Comparison of ENCODE assay signal across 8 cellular contexts in the genomic region with DNA sequence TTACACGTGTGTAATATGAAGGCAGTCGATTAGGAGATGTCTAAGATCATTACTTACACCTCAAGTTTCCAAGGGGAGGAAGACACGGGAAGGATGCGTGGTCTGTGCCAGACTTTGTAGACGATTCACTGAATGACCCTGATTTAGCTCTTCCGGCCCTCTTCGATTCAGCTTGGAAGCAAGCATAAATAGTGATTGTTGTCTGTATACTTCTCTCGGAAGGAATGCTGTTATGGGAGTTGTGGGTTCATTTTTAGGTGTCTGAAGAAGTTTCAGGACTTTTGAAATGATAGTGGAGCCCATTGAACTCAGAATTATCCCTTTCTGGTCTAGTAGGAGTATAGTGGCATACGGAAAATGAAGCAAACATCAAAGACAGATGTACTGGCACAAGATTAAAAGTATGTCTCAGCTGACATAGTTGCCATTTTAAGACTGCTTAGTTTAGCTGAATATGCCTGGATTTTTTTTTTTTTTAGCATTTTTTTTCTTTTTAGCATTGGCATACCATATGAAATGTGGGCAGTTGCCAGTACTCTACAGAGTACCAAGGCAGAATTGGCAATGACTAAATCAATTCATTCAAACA. TPM values are rescaled to one million over a fixed set of nuclear protein-coding genes. Genes with fewer than 3 reads are reported as not detected.
DNase-seq lines count a peak whose midpoint lies in the region; ATAC-seq, FAIRE-seq and TF ChIP-seq lines count a peak whose summit lies in the region.

No MANE protein-coding gene starts in this region.

- peak overlapping the region; percentile 98 for H3K4me3 Mint-ChIP-seq in astrocyte (ENCODE audit: unreplicated experiment)

- peak overlapping the region; percentile 94 for H3K27ac Mint-ChIP-seq in astrocyte (ENCODE audit: unreplicated experiment)

- H3K36me3 ChIP-seq in astrocyte (ENCODE audit: insufficient read depth, low read length) (no peaks in the 10 kb centered on the region), suprapubic skin (no peaks in the 10 kb centered on the region)

- WGBS in suprapubic skin: 1% methylated on average over 9 of the region's 9 CpGs

- TF ChIP-seq CTCF in astrocyte (IDR thresholded peaks at IDR 0.05; ENCODE audit: insufficient read depth, low read depth, low read length): no peak
- TF ChIP-seq CTCF in suprapubic skin (IDR thresholded peaks at IDR 0.05): no peak

- no peak for FAIRE-seq in astrocyte (lab: Jason Lieb, UNC)

- DNase-seq in NCI-H510A treated with DMSO at 0.1 percent for 48 hours (lab: John Stamatoyannopoulos, UW): peak; percentile 85
- DNase-seq in NCI-H510A (lab: John Stamatoyannopoulos, UW): no peak
- peak; percentile 20 for DNase-seq in GOT3 (lab: John Stamatoyannopoulos, UW)
- DNase-seq in NCI-H1092 treated with DMSO at 0.1 percent for 48 hours (lab: John Stamatoyannopoulos, UW): peak; percentile 56
- DNase-seq in astrocyte (ENCODE audit: low read depth): peak; percentile 40
- DNase-seq in left lobe of liver (ENCODE audit: low spot score): no peak
- peak in 1 of 2 donors; percentile 50 for DNase-seq in suprapubic skin (ENCODE audit: low spot score in 2 of 2)
- DNase-seq in GM19240 (ENCODE audit: insufficient read length, low spot score): no peak

- H3K9me3 ChIP-seq in astrocyte (ENCODE audit: insufficient read depth, low read depth, low read length) (no peaks in the 10 kb centered on the region), suprapubic skin (no peaks in the 10 kb centered on the region)

- TF ChIP-seq EP300 in suprapubic skin (IDR thresholded peaks at IDR 0.05): no peak

- peak overlapping the region; percentile 85 for H3K4me2 ChIP-seq in astrocyte (ENCODE audit: low read length)

- H3K4me3 ChIP-seq in astrocyte (ENCODE audit: insufficient read depth, low read depth, low read length): peak overlapping the region; percentile 76
- peak overlapping the region; percentile 80 for H3K4me3 ChIP-seq in suprapubic skin

- TF ChIP-seq POLR2A in suprapubic skin (IDR thresholded peaks at IDR 0.05): no peak

- H3K9me3 Mint-ChIP-seq in astrocyte (ENCODE audit: unreplicated experiment): no peaks in the 10 kb centered on the region

- peaks cover 20% of the 10 kb centered on the region for H3K4me1 Mint-ChIP-seq in astrocyte (ENCODE audit: low read depth, unreplicated experiment)

- peaks cover 34% of the 10 kb centered on the region for H4K20me1 ChIP-seq in astrocyte (ENCODE audit: insufficient read depth, low read length)

- H2AFZ ChIP-seq in astrocyte (ENCODE audit: low read depth, low read length): peak overlapping the region; percentile 82

- peaks cover 21% of the 10 kb centered on the region for H3K4me1 ChIP-seq in astrocyte (ENCODE audit: insufficient read depth, low read length)
- H3K4me1 ChIP-seq in suprapubic skin: peaks cover 47% of the 10 kb centered on the region

- peak; percentile 1 for ATAC-seq in left lobe of liver

- H3K27ac ChIP-seq in astrocyte (ENCODE audit: low read depth, low read length): peak overlapping the region; percentile 95
- H3K27ac ChIP-seq in suprapubic skin: peak overlapping the region; percentile 95

- no peaks in the 10 kb centered on the region for H3K27me3 Mint-ChIP-seq in astrocyte (ENCODE audit: low read depth, unreplicated experiment)

- H3K36me3 Mint-ChIP-seq in astrocyte (ENCODE audit: low read depth, unreplicated experiment): peaks cover 2% of the 10 kb centered on the region

- H3K79me2 ChIP-seq in astrocyte (ENCODE audit: insufficient read depth, low read length): peaks cover 67% of the 10 kb centered on the region

- peak overlapping the region; percentile 86 for H3K9ac ChIP-seq in astrocyte (ENCODE audit: low read length)

- no peaks in the 10 kb centered on the region for H3K27me3 ChIP-seq in astrocyte (ENCODE audit: insufficient read depth, low read length)
- no peaks in the 10 kb centered on the region for H3K27me3 ChIP-seq in suprapubic skin

RNA-seq across cellular contexts. Expression of gene ANKRD17, which starts 1.0 kb away (rescaled TPM):
- total RNA-seq in astrocyte: 86.7 and 91.9 TPM in 2 replicates
- total RNA-seq in left lobe of liver: 23.9 TPM
- total RNA-seq in suprapubic skin: 10 to 100 TPM; 68.2 to 80.2 (median 71.1) TPM

Comparison
In these comparisons a context has a peak if more than half of its experiments do, and no peak if none do; other contexts are left out.
1. DNase-seq: peak in NCI-H510A treated with DMSO at 0.1 percent for 48 hours (single experiment), GOT3 (single experiment), NCI-H1092 treated with DMSO at 0.1 percent for 48 hours (single experiment) and astrocyte (single experiment); none in NCI-H510A (single experiment), left lobe of liver (single experiment) and GM19240 (single experiment).